ENCODE assay signal across 8 cellular contexts in the genomic region with DNA sequence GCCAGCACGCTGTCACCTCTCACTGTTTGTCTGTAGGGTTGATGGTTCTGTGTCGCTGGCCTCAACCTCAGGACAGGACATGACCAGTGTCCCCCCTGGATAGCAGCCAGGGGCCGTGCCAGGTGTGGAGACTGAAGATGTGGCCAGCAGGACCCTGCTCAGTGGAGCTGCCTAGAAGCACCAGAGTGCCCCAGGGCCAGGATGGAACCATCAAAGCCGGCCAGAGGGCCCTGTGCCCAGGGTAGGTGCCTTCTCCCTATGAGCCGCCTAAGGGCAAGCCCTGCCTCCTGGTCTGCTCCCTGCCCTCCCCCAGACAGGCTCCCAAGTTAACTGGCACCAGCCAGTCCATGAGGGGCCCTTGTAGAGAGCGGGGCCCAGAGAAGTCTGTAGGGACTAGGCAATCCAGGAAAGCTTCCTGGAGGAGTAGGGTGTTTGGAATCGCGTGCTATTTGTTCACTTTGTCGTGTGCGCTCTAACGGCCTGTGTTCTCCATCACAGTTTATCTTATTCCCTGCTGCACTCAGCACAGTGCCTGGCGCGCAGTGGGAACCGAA. TPM values are rescaled to one million over a fixed set of nuclear protein-coding genes. Genes with fewer than 3 reads are reported as not detected.
DNase-seq lines count a peak whose midpoint lies in the region; FAIRE-seq and TF ChIP-seq lines count a peak whose summit lies in the region.

No MANE protein-coding gene starts in this region.

- 30 to 34% methylated on average over 14 of the region's 14 CpGs for WGBS in esophagus, 2 donors
- WGBS in small intestine, 3 donors, result 21 to 35% (median 34%) methylated on average over 14 of the region's 14 CpGs

- DNase-seq in ELF-1 (ENCODE audit: low read depth, low spot score) (peak; percentile 14), RPMI8226 (no peak), activated gamma-delta T cell treated with Interleukin-2 at 50 U/mL for 16 hours (no peak), small intestine (no peak)
- DNase-seq in activated CD8-positive, alpha-beta memory T cell treated with anti-CD3 and anti-CD28 coated beads for 24 hours, result no peak

- peak overlapping the region; percentile 41; the same call in 1 of the 2 replicates for H3K9ac ChIP-seq in OCI-LY3 (ENCODE audit: low read length)
- no peak overlapping the region for H3K9ac ChIP-seq in parathyroid adenoma

- H3K9me3 ChIP-seq in OCI-LY3 (ENCODE audit: insufficient read depth, low read length) (no peaks in the 10 kb centered on the region), esophagus (ENCODE audit: control insufficient read depth in 2 of 2, insufficient read depth in 1 of 2, low read depth in 1 of 2, low read length in 1 of 2) (no peaks in the 10 kb centered on the region), parathyroid adenoma (ENCODE audit: control insufficient read depth, low read length) (no peaks in the 10 kb centered on the region), small intestine (ENCODE audit: control insufficient read depth, low read depth) (no peaks in the 10 kb centered on the region)

- peak overlapping the region; percentile 89; the same call in 1 of the 2 replicates for H2AFZ ChIP-seq in OCI-LY3 (ENCODE audit: low read depth, low read length)
- H2AFZ ChIP-seq in parathyroid adenoma, result peak overlapping the region; percentile 92

- no peaks in the 10 kb centered on the region for H3K27me3 ChIP-seq in OCI-LY3 (ENCODE audit: low read depth, low read length)
- no peaks in the 10 kb centered on the region for H3K27me3 ChIP-seq in esophagus (ENCODE audit: control insufficient read depth in 1 of 2, insufficient read depth in 2 of 2, low read length in 2 of 2)
- H3K27me3 ChIP-seq in parathyroid adenoma (ENCODE audit: control insufficient read depth, insufficient read depth, low read length), result no peaks in the 10 kb centered on the region
- no peaks in the 10 kb centered on the region for H3K27me3 ChIP-seq in small intestine (ENCODE audit: control insufficient read depth in 2 of 2, insufficient read depth in 2 of 2, low read length in 2 of 2)

- H4K20me1 ChIP-seq in OCI-LY3 (ENCODE audit: insufficient read depth, low read length), result peaks cover 28% of the 10 kb centered on the region

- TF ChIP-seq CTCF in OCI-LY3 (IDR thresholded peaks at IDR 0.05; ENCODE audit: low read depth, low read length), result no peak
- TF ChIP-seq CTCF in parathyroid adenoma (IDR thresholded peaks at IDR 0.05), result no peak

- H3K36me3 ChIP-seq in OCI-LY3 (replicated peaks; ENCODE audit: low read depth, low read length) (peaks cover 20% of the 10 kb centered on the region), esophagus (ENCODE audit: control insufficient read depth in 2 of 2, insufficient read depth in 2 of 2, low read length in 1 of 2) (peaks cover 2 to 19% of the 10 kb centered on the region in 2 donors), parathyroid adenoma (ENCODE audit: control insufficient read depth, insufficient read depth, low read length) (no peaks in the 10 kb centered on the region), small intestine (ENCODE audit: control insufficient read depth in 2 of 2, insufficient read depth in 2 of 2, low read length in 2 of 2) (peaks cover 3 to 13% of the 10 kb centered on the region in 2 donors)

- H3K4me1 ChIP-seq in OCI-LY3 (ENCODE audit: low read length) (peaks cover 34% of the 10 kb centered on the region), esophagus (ENCODE audit: control insufficient read depth in 2 of 2, insufficient read depth in 2 of 2, low read length in 1 of 2) (peaks cover 2 to 17% of the 10 kb centered on the region in 2 donors), parathyroid adenoma (peaks cover 10% of the 10 kb centered on the region), small intestine (ENCODE audit: control insufficient read depth in 2 of 2, insufficient read depth in 1 of 2, low read depth in 1 of 2, low read length in 1 of 2) (peaks cover 0 to 3% of the 10 kb centered on the region in 2 donors)

- no peak for FAIRE-seq in small intestine (lab: Jason Lieb, UNC)

- H3K4me3 ChIP-seq in OCI-LY3 (ENCODE audit: low read length) (peak overlapping the region; percentile 89), esophagus (ENCODE audit: low read depth in 1 of 2, low read length in 2 of 2) (peak overlapping the region in 1 of 2 donors; percentile 87), parathyroid adenoma (ENCODE audit: low read depth, low read length) (peak overlapping the region; percentile 91), small intestine (ENCODE audit: low read depth in 1 of 2, low read length in 2 of 2) (no peak overlapping the region)

- H3K27ac ChIP-seq in OCI-LY3 (ENCODE audit: low read length), result no peak overlapping the region
- peak overlapping the region; percentile 41 to 85 for H3K27ac ChIP-seq in esophagus (ENCODE audit: low read depth in 2 of 2, low read length in 1 of 2)
- peak overlapping the region; percentile 75 for H3K27ac ChIP-seq in parathyroid adenoma
- H3K27ac ChIP-seq in small intestine (ENCODE audit: low read depth in 1 of 2, low read length in 1 of 2), result peak overlapping the region in 1 of 2 donors; percentile 59

- H3K79me2 ChIP-seq in OCI-LY3 (ENCODE audit: low read length) (peaks cover 42% of the 10 kb centered on the region), parathyroid adenoma (no peaks in the 10 kb centered on the region)

- H3K4me2 ChIP-seq in OCI-LY3 (ENCODE audit: low read length), result peak overlapping the region; percentile 84
- peak overlapping the region; percentile 74 for H3K4me2 ChIP-seq in parathyroid adenoma (ENCODE audit: low read length)

RNA-seq across cellular contexts. Expression of a gene that starts 0.5 kb away (rescaled TPM):
- 100 to 1,000 TPM; 160 to 207 TPM for polyA plus RNA-seq in esophagus
- polyA plus RNA-seq in small intestine, result 100 to 1,000 TPM; 329 to 544 (median 423) TPM

RNA-seq across cellular contexts. Expression of a gene that starts 4.3 kb away (rescaled TPM):
- under 1 TPM; 0.06 to 0.14 TPM for polyA plus RNA-seq in esophagus
- polyA plus RNA-seq in small intestine, result 1 to 10 TPM in 1 of 3 donors, under 1 TPM in 1, not detected in 1; 0.67 to 1.1 TPM

RNA-seq across cellular contexts. Expression of a gene that starts 5.8 kb away (rescaled TPM):
- polyA plus RNA-seq in esophagus, result 1,000 to 10,000 TPM; 2,871 to 3,908 TPM
- 1,000 to 10,000 TPM; 1,075 to 4,112 (median 2,213) TPM for polyA plus RNA-seq in small intestine

RNA-seq across cellular contexts. Expression of a gene that starts 7.9 kb away (rescaled TPM):
- polyA plus RNA-seq in esophagus (under 1 TPM; 0.06 to 0.20 TPM), small intestine (under 1 TPM in 1 of 3 donors, not detected in 2; 0.18 TPM)

RNA-seq across cellular contexts. Expression of a gene that starts 13.1 kb away (rescaled TPM):
- polyA plus RNA-seq in esophagus (10 to 100 TPM; 56.6 to 59.0 TPM), small intestine (10 to 100 TPM; 45.4 to 49.7 (median 45.8) TPM)

Comparison
In these comparisons a context has a peak if more than half of its experiments do, and no peak if none do; other contexts are left out.
1. H3K4me3 ChIP-seq: peak in OCI-LY3 (single experiment) and parathyroid adenoma (single experiment); none in small intestine (0 of 2).